In the genomic region with DNA sequence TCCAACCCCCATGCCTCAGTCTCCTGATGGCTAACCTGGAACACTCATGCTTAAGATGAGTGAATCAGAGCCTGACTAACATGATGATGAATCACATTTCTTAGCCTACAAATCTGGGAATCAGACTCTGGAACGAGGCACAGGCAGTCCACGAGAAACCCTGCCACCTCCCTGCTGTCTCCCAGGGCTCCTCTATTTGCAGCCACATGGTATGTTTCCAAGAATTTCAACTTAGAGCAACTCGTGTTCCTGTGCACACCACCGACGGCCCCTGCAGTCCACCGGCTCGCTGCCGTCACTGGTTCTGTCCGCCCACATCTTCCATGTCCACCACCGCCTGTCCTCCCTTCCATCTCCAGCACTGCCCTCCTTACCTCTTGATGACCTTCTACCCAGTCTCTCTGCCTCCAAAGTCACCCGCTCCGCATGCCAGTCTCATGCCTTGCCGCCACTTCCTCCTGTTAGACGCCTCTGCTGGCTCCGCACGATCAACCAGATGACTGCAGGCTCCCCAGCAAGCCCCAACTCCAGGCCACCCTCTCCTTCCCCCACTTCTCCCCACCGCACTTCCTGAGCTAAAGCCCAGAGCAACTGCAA, we compare ENCODE assay signal across 10 cellular contexts.
DNase-seq lines count a peak whose midpoint lies in the region; ATAC-seq and TF ChIP-seq lines count a peak whose summit lies in the region.
"Had no signal": no experiment of that assay in that cellular context is flagged by ENCODE, and none has a peak within 500 bp of the region (broad histone marks: within the 10 kb centered on the region; RNA-seq: fewer than 3 reads in every experiment).

No MANE protein-coding gene starts in this region.

- no peaks in the 10 kb centered on the region for H3K9me3 ChIP-seq in RWPE2 (ENCODE audit: severe bottlenecking)
- no peaks in the 10 kb centered on the region for H3K9me3 ChIP-seq in CD8-positive, alpha-beta memory T cell (ENCODE audit: low read length)

- intact Hi-C loops in sciatic nerve (cut with DNase I) = no loop called here

- peak; percentile 67 for DNase-seq in GM04504 (ENCODE audit: low read depth)
- no peak for DNase-seq in RWPE2 (ENCODE audit: low spot score)
- DNase-seq in fibroblast of gingiva (ENCODE audit: low read depth) = peak; percentile 47
- no peak for DNase-seq in sciatic nerve (ENCODE audit: low spot score)
- DNase-seq in stimulated activated CD4-positive, alpha-beta T cell treated with anti-CD3 and anti-CD28 coated beads, Interleukin-2, amount 100 ng/mL, for 48 hours = no peak
- no peak for DNase-seq in activated T-cell treated with anti-CD3 and anti-CD28 coated beads, Interleukin-2, amount 50 U/mL, for 48 hours
- no peak for DNase-seq in NCI-H1417 treated with DMSO at 0.1 percent for 48 hours (lab: John Stamatoyannopoulos, UW)
- DNase-seq in CD8-positive, alpha-beta memory T cell = no peak
- DNase-seq: activated naive CD8-positive, alpha-beta T cell treated with anti-CD3 and anti-CD28 coated beads, Interleukin-2, amount 50 U/mL, for 24 hours; NCI-H526 treated with DMSO at 0.1 percent for 48 hours had no signal

- H3K36me3 ChIP-seq in RWPE2 (ENCODE audit: low read depth) = no peaks in the 10 kb centered on the region
- H3K36me3 ChIP-seq in CD8-positive, alpha-beta memory T cell (ENCODE audit: insufficient read depth, low read length) = no peaks in the 10 kb centered on the region

- CTCF ChIA-PET in CD8-positive, alpha-beta memory T cell (lab: Charles Lee) = no interaction called here

- peaks cover 8% of the 10 kb centered on the region for H3K4me1 ChIP-seq in RWPE2 (ENCODE audit: insufficient read depth, poor library complexity, severe bottlenecking)
- H3K4me1 ChIP-seq in CD8-positive, alpha-beta memory T cell (ENCODE audit: insufficient read depth, low read length) = no peaks in the 10 kb centered on the region

- H3K9me3 Mint-ChIP-seq in CD8-positive, alpha-beta memory T cell = no peaks in the 10 kb centered on the region

- H3K4me1 Mint-ChIP-seq in CD8-positive, alpha-beta memory T cell = peaks cover 0 to 3% (median 0%) of the 10 kb centered on the region in 3 donors

- H3K27me3 ChIP-seq in RWPE2 (ENCODE audit: insufficient read depth, poor library complexity, severe bottlenecking) = no peaks in the 10 kb centered on the region
- H3K27me3 ChIP-seq in CD8-positive, alpha-beta memory T cell (ENCODE audit: insufficient read depth, low read length, poor library complexity, severe bottlenecking) = no peaks in the 10 kb centered on the region

- peak overlapping the region; percentile 14 for H3K27ac ChIP-seq in RWPE2 (ENCODE audit: poor library complexity, severe bottlenecking)
- no peak overlapping the region for H3K27ac ChIP-seq in CD8-positive, alpha-beta memory T cell (ENCODE audit: low read depth, low read length)

- peak overlapping the region in 2 of 8 donors; percentile 15 to 22 for H3K27ac Mint-ChIP-seq in CD8-positive, alpha-beta memory T cell
- H3K27ac Mint-ChIP-seq: activated naive CD8-positive, alpha-beta T cell treated with anti-CD3 and anti-CD28 coated beads, Interleukin-2, amount 50 U/mL, for 24 hours had no signal

- no peak overlapping the region for H3K4me3 ChIP-seq in RWPE2 (ENCODE audit: severe bottlenecking)
- H3K4me3 ChIP-seq in CD8-positive, alpha-beta memory T cell (ENCODE audit: low read length) = no peak overlapping the region

- no peak for TF ChIP-seq CTCF in RWPE2 (IDR thresholded peaks at IDR 0.05; ENCODE audit: poor library complexity, severe bottlenecking)

- peak overlapping the region in 1 of 7 donors; percentile 48 for H3K4me3 Mint-ChIP-seq in CD8-positive, alpha-beta memory T cell
- H3K4me3 Mint-ChIP-seq: activated naive CD8-positive, alpha-beta T cell treated with anti-CD3 and anti-CD28 coated beads, Interleukin-2, amount 50 U/mL, for 24 hours had no signal

- peaks cover 1 to 13% (median 4%) of the 10 kb centered on the region in 3 donors for H3K36me3 Mint-ChIP-seq in CD8-positive, alpha-beta memory T cell

- ATAC-seq in RWPE2 (ENCODE audit: low read depth) (peak; percentile 98), sciatic nerve (peak; percentile 55)
- ATAC-seq: activated naive CD8-positive, alpha-beta T cell treated with anti-CD3 and anti-CD28 coated beads, Interleukin-2, amount 50 U/mL, for 24 hours had no signal

- POLR2A ChIA-PET in CD8-positive, alpha-beta memory T cell (lab: Charles Lee) = no interaction called here

- no peaks in the 10 kb centered on the region for H3K27me3 Mint-ChIP-seq in CD8-positive, alpha-beta memory T cell

Comparison
In these comparisons a context has a peak if more than half of its experiments do, and no peak if none do; other contexts are left out.
1. DNase-seq: peak in GM04504 (single experiment) and fibroblast of gingiva (single experiment); none in RWPE2 (single experiment), sciatic nerve (single experiment), stimulated activated CD4-positive, alpha-beta T cell treated with anti-CD3 and anti-CD28 coated beads, Interleukin-2, amount 100 ng/mL, for 48 hours (0 of 2), activated T-cell treated with anti-CD3 and anti-CD28 coated beads, Interleukin-2, amount 50 U/mL, for 48 hours (0 of 2), NCI-H1417 treated with DMSO at 0.1 percent for 48 hours (single experiment) and CD8-positive, alpha-beta memory T cell (0 of 5).